Comparison of ENCODE assay signal across 8 cellular contexts in genomic region chr9:97412628-97413382, GRCh38. TPM values are rescaled to one million over a fixed set of nuclear protein-coding genes. Genes with fewer than 3 reads are reported as not detected.
DNase-seq lines count a peak whose midpoint lies in the region; ATAC-seq and TF ChIP-seq lines count a peak whose summit lies in the region.

No MANE protein-coding gene starts in this region.

- no peak for TF ChIP-seq CTCF in ovary (IDR thresholded peaks at IDR 0.05)

- no peaks in the 10 kb centered on the region for H3K36me3 ChIP-seq in ACC112 (ENCODE audit: insufficient read depth, low read length)
- no peaks in the 10 kb centered on the region for H3K36me3 ChIP-seq in ovary

- H3K27me3 ChIP-seq in ACC112 (ENCODE audit: insufficient read depth, low read length) (peaks cover 28% of the 10 kb centered on the region), ovary (no peaks in the 10 kb centered on the region)

- no peaks in the 10 kb centered on the region for H3K36me3 Mint-ChIP-seq in activated CD4-positive, alpha-beta memory T cell treated with anti-CD3 and anti-CD28 coated beads for 36 hours

- H3K9me3 ChIP-seq in ovary, result peaks cover 0 to 5% of the 10 kb centered on the region in 2 donors

- H3K27ac ChIP-seq in ACC112 (ENCODE audit: low read depth, low read length), result no peak overlapping the region
- peak overlapping the region; percentile 37 to 52 for H3K27ac ChIP-seq in ovary

- H3K4me1 ChIP-seq in ACC112 (ENCODE audit: control insufficient read depth, insufficient read depth, low read length, unreplicated experiment) (peaks cover 5% of the 10 kb centered on the region), ovary (ENCODE audit: insufficient read depth) (peaks cover 4% of the 10 kb centered on the region)

- no peaks in the 10 kb centered on the region for H3K9me3 Mint-ChIP-seq in activated CD4-positive, alpha-beta memory T cell treated with anti-CD3 and anti-CD28 coated beads for 36 hours

- no peak for TF ChIP-seq EP300 in ovary (IDR thresholded peaks at IDR 0.05)

- peaks cover 42% of the 10 kb centered on the region for H3K79me2 ChIP-seq in ACC112 (ENCODE audit: control insufficient read depth, insufficient read depth, low read length, unreplicated experiment)

- peak overlapping the region; percentile 97 for H3K4me3 ChIP-seq in ACC112 (ENCODE audit: low read depth, low read length)
- H3K4me3 ChIP-seq in ovary, result peak overlapping the region; percentile 90

- POLR2A ChIA-PET in activated CD4-positive, alpha-beta memory T cell treated with anti-CD3 and anti-CD28 coated beads for 36 hours (lab: Charles Lee), result interaction anchor here (0.8 to 1.5 kb wide), 2 partner anchors 220 to 221 kb away, joined by 3 to 4 read pairs; partner anchors contain the start of genes NCBP1 and TSTD2

- H2AFZ ChIP-seq in ACC112 (ENCODE audit: low read length, unreplicated experiment), result peak overlapping the region; percentile 92

- no peak for DNase-seq in activated CD4-positive, alpha-beta memory T cell treated with anti-CD3 and anti-CD28 coated beads for 36 hours
- peak; percentile 43 for DNase-seq in glomerular visceral epithelial cell (ENCODE audit: extremely low spot score)
- no peak for DNase-seq in ovary
- no peak for DNase-seq in NCI-H1048 (lab: John Stamatoyannopoulos, UW)

- CTCF ChIA-PET in activated CD4-positive, alpha-beta memory T cell treated with anti-CD3 and anti-CD28 coated beads for 36 hours (lab: Charles Lee), result interaction anchor here (0.6 to 8.9 kb wide), 17 partner anchors 8 to 220 kb away, joined by 3 to 73 read pairs (median 5); partner anchors contain the start of gene TSTD2

- peak; percentile 14 for ATAC-seq in GM18517 (IDR thresholded peaks at IDR 0.05; ENCODE audit: unreplicated experiment)
- ATAC-seq in HG03571 (IDR thresholded peaks at IDR 0.05; ENCODE audit: unreplicated experiment), result peak; percentile 6
- no peak for ATAC-seq in GM18519 (IDR thresholded peaks at IDR 0.05; ENCODE audit: low FRiP score, unreplicated experiment)

- H3K27me3 Mint-ChIP-seq in activated CD4-positive, alpha-beta memory T cell treated with anti-CD3 and anti-CD28 coated beads for 36 hours, result peaks cover 9% of the 10 kb centered on the region

- peak overlapping the region; percentile 34 for H3K27ac Mint-ChIP-seq in activated CD4-positive, alpha-beta memory T cell treated with anti-CD3 and anti-CD28 coated beads for 36 hours

- peaks cover 23% of the 10 kb centered on the region for H3K4me1 Mint-ChIP-seq in activated CD4-positive, alpha-beta memory T cell treated with anti-CD3 and anti-CD28 coated beads for 36 hours (ENCODE audit: low read depth)

- WGBS in ovary, 3 donors, result 5 to 8% (median 7%) methylated on average over 14 to 16 of the region's 16 CpGs

- peak overlapping the region; percentile 82 for H3K4me3 Mint-ChIP-seq in activated CD4-positive, alpha-beta memory T cell treated with anti-CD3 and anti-CD28 coated beads for 36 hours

- no peak for TF ChIP-seq POLR2A in ovary (IDR thresholded peaks at IDR 0.05)

- intact Hi-C loops in activated CD4-positive, alpha-beta memory T cell treated with anti-CD3 and anti-CD28 coated beads for 36 hours (cut with micrococcal nuclease), result loop anchor here (1.0 to 5.0 kb wide), 2 partner anchors 89 to 185 kb away; partner anchors contain the start of gene TMOD1
- intact Hi-C loops in ovary (cut with DNase I), result loop anchor here in 2 of 4 donors (5.0 to 10.0 kb wide), 2 partner anchors 204 to 728 kb away; no protein-coding TSS in a partner anchor

RNA-seq across cellular contexts. Expression of gene TDRD7, which starts 0.9 kb away (rescaled TPM):
- total RNA-seq in activated CD4-positive, alpha-beta memory T cell treated with anti-CD3 and anti-CD28 coated beads for 36 hours, result 10 to 100 TPM; 12.3 to 12.5 TPM
- total RNA-seq in ovary, result 10 to 100 TPM in 3 of 7 donors, 1 to 10 TPM in 4; 9.0 to 13.0 (median 9.8) TPM
- 10 to 100 TPM in 1 of 2 donors, 1 to 10 TPM in 1; 7.4 to 15.6 TPM for polyA plus RNA-seq in ovary
